1 cellular context compared by ENCODE assay signal in genomic region chr4:127856485-127857447, GRCh38.
TF ChIP-seq lines count a peak whose summit lies in the region.

No MANE protein-coding gene starts in this region.

TF ChIP-seq in GM12878, 131 proteins besides CTCF, POLR2A, EP300 and RAD21 (continued from another document and continues in another):
- TF ChIP-seq E2F8 (IDR thresholded peaks at IDR 0.05; ENCODE audit: low read depth, partially characterized antibody) (no peak), ATF2 (IDR thresholded peaks at IDR 0.05; ENCODE audit: low read length) (peak; percentile 60), TBL1XR1 (IDR thresholded peaks at IDR 0.05; ENCODE audit: low read depth, low read length) (no peak), TAF1 (IDR thresholded peaks at IDR 0.05; ENCODE audit: borderline replicate concordance, low read depth, low read length) (no peak; the same call in 1 of the 2 replicates), MAX (IDR thresholded peaks at IDR 0.05; ENCODE audit: low read depth, low read length) (no peak), ZBTB40 (IDR thresholded peaks at IDR 0.05; ENCODE audit: borderline replicate concordance) (peak; percentile 94), RFX5 (IDR thresholded peaks at IDR 0.05; ENCODE audit: low read depth, low read length) (no peak), IRF4 (IDR thresholded peaks at IDR 0.05; ENCODE audit: low read depth, low read length) (peak; percentile 66), CBFB (IDR thresholded peaks at IDR 0.05; ENCODE audit: low read depth) (peak; percentile 74), SPI1 (IDR thresholded peaks at IDR 0.05; ENCODE audit: borderline replicate concordance, insufficient read depth, low read depth, low read length) (peak; percentile 97), PBX3 (IDR thresholded peaks at IDR 0.05; ENCODE audit: insufficient replicate concordance, low read depth, low read length) (peak; percentile 79), TARDBP (IDR thresholded peaks at IDR 0.05; ENCODE audit: borderline replicate concordance) (no peak), RELA (IDR thresholded peaks at IDR 0.05; ENCODE audit: borderline replicate concordance, partially characterized antibody) (no peak), ZZZ3 (IDR thresholded peaks at IDR 0.05; ENCODE audit: control insufficient read depth, insufficient read length, low read depth) (no peak), POLR2AphosphoS5 (IDR thresholded peaks at IDR 0.05; ENCODE audit: low read length) (peak; percentile 80), STAT1 (conservative IDR thresholded peaks at IDR 0.05) (no peak), NR2F1 (conservative IDR thresholded peaks at IDR 0.05) (no peak), SMAD1 (IDR thresholded peaks at IDR 0.05; ENCODE audit: low read depth, partially characterized antibody) (no peak), SUPT20H (IDR thresholded peaks at IDR 0.05; ENCODE audit: borderline replicate concordance, control insufficient read depth, low read depth, low read length) (no peak), TCF7 (IDR thresholded peaks at IDR 0.05; ENCODE audit: borderline replicate concordance) (no peak), CEBPZ (IDR thresholded peaks at IDR 0.05; ENCODE audit: low read depth, low read length) (no peak), ZNF687 (IDR thresholded peaks at IDR 0.05) (0 out of 2 replicates have a peak, but pooled peaks have one; percentile 20)
- TF ChIP-seq, protein P1, sequence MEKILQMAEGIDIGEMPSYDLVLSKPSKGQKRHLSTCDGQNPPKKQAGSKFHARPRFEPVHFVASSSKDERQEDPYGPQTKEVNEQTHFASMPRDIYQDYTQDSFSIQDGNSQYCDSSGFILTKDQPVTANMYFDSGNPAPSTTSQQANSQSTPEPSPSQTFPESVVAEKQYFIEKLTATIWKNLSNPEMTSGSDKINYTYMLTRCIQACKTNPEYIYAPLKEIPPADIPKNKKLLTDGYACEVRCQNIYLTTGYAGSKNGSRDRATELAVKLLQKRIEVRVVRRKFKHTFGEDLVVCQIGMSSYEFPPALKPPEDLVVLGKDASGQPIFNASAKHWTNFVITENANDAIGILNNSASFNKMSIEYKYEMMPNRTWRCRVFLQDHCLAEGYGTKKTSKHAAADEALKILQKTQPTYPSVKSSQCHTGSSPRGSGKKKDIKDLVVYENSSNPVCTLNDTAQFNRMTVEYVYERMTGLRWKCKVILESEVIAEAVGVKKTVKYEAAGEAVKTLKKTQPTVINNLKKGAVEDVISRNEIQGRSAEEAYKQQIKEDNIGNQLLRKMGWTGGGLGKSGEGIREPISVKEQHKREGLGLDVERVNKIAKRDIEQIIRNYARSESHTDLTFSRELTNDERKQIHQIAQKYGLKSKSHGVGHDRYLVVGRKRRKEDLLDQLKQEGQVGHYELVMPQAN (conservative IDR thresholded peaks at IDR 0.05), result no peak
- TF ChIP-seq, protein P2, sequence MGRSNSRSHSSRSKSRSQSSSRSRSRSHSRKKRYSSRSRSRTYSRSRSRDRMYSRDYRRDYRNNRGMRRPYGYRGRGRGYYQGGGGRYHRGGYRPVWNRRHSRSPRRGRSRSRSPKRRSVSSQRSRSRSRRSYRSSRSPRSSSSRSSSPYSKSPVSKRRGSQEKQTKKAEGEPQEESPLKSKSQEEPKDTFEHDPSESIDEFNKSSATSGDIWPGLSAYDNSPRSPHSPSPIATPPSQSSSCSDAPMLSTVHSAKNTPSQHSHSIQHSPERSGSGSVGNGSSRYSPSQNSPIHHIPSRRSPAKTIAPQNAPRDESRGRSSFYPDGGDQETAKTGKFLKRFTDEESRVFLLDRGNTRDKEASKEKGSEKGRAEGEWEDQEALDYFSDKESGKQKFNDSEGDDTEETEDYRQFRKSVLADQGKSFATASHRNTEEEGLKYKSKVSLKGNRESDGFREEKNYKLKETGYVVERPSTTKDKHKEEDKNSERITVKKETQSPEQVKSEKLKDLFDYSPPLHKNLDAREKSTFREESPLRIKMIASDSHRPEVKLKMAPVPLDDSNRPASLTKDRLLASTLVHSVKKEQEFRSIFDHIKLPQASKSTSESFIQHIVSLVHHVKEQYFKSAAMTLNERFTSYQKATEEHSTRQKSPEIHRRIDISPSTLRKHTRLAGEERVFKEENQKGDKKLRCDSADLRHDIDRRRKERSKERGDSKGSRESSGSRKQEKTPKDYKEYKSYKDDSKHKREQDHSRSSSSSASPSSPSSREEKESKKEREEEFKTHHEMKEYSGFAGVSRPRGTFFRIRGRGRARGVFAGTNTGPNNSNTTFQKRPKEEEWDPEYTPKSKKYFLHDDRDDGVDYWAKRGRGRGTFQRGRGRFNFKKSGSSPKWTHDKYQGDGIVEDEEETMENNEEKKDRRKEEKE (IDR thresholded peaks at IDR 0.05), result no peak
